ENCODE assay signal across 9 cellular contexts in the genomic region with DNA sequence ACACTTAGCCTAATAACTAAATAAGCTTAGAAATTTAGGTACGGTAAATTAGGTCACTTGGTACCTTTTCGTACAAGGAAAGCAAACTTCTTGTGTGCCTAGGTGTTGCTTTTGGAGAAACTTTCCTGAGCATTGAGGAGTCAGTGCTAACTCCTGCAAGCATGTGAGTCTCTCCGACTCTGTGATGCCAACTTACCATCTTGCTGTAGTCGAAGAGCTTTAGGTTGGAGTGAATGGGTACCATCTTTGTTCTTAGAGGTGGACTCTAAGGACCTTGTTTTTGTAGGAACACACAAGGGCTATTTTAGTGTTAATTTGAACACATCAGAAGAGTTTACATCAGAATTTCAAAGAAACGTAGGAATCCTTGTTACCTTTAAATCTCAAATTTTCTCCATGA.
DNase-seq lines count a peak whose midpoint lies in the region; ATAC-seq and TF ChIP-seq lines count a peak whose summit lies in the region.
"Had no signal": no experiment of that assay in that cellular context is flagged by ENCODE, and none has a peak within 500 bp of the region (broad histone marks: within the 10 kb centered on the region; RNA-seq: fewer than 3 reads in every experiment).

No MANE protein-coding gene starts in this region.

- H3K4me1 ChIP-seq in gastroesophageal sphincter (peaks cover 0 to 18% (median 0%) of the 10 kb centered on the region in 3 donors), gastrocnemius medialis (peaks cover 4 to 15% of the 10 kb centered on the region in 2 donors)

- H3K27me3 ChIP-seq in gastroesophageal sphincter (no peaks in the 10 kb centered on the region), gastrocnemius medialis (no peaks in the 10 kb centered on the region)

- TF ChIP-seq POLR2A in gastroesophageal sphincter (IDR thresholded peaks at IDR 0.05), result no peak
- no peak for TF ChIP-seq POLR2A in gastrocnemius medialis (IDR thresholded peaks at IDR 0.05)

- 65 to 86% methylated on average over 5 of the region's 5 CpGs for WGBS in gastroesophageal sphincter (ENCODE audit: low coverage in 1 of 2), 2 donors

- no peaks in the 10 kb centered on the region for H3K9me3 ChIP-seq in gastroesophageal sphincter
- H3K9me3 ChIP-seq in gastrocnemius medialis, result no peaks in the 10 kb centered on the region

- intact Hi-C loops in gastrocnemius medialis (cut with DNase I; ENCODE audit: low total_unique reads), result loop anchor here (1.0 to 5.0 kb wide), 3 partner anchors 110 to 226 kb away; no protein-coding TSS in a partner anchor

- TF ChIP-seq CTCF in VCaP (conservative IDR thresholded peaks at IDR 0.05), result no peak
- TF ChIP-seq CTCF in gastroesophageal sphincter (IDR thresholded peaks at IDR 0.05), result no peak
- TF ChIP-seq CTCF in gastrocnemius medialis (IDR thresholded peaks at IDR 0.05 in 4 of 5, conservative IDR thresholded peaks at IDR 0.05 in 1 of 5), result no peak
- no peak for TF ChIP-seq CTCF in GM13977 (IDR thresholded peaks at IDR 0.05; ENCODE audit: extremely low read depth, insufficient read depth, missing control alignments)

- no peak for TF ChIP-seq EP300 in gastroesophageal sphincter (IDR thresholded peaks at IDR 0.05)

- DNase-seq in G401 (ENCODE audit: low spot score), result peak; percentile 55
- DNase-seq in gastrocnemius medialis, result peak in 1 of 2 donors; percentile 6
- no peak for DNase-seq in GM13977 (ENCODE audit: low spot score)
- no peak for DNase-seq in NK-92 treated with Interleukin-12 subunit alpha and Interleukin-12 subunit beta, amount 100 ng/mL, for 24 hours (lab: John Stamatoyannopoulos, UW)
- DNase-seq in T1000 (lab: John Stamatoyannopoulos, UW), result no peak
- DNase-seq: CD4-positive, alpha-beta T cell had no signal

- ATAC-seq in gastroesophageal sphincter (no peak), gastrocnemius medialis (peak; percentile 68 to 70), GM21526 (IDR thresholded peaks at IDR 0.05; ENCODE audit: low FRiP score, unreplicated experiment) (no peak)

- peak overlapping the region in 1 of 2 donors; percentile 42 for H3K4me3 ChIP-seq in gastroesophageal sphincter
- H3K4me3 ChIP-seq in gastrocnemius medialis, result peak overlapping the region; percentile 51 to 60 (median 56)

- H3K36me3 ChIP-seq in gastroesophageal sphincter (no peaks in the 10 kb centered on the region), gastrocnemius medialis (no peaks in the 10 kb centered on the region)

- in situ Hi-C loops in G401 (cut with HindIII; ENCODE audit: low sequenced_read_pairs), result no loop called here
- in situ Hi-C loops in gastrocnemius medialis (cut with MboI; ENCODE audit: low sequenced_read_pairs in 4 of 4), result loop anchor here in 2 of 4 donors (5.0 to 10.0 kb wide), 2 partner anchors 114 to 119 kb away; no protein-coding TSS in a partner anchor
- in situ Hi-C loops in GM13977 (cut with MboI; ENCODE audit: low pct_unique_long_range_greater_than_20kb, low sequenced_read_pairs, unreplicated experiment), result no loop called here

- H3K27ac ChIP-seq in VCaP, result peak overlapping the region; percentile 95
- peak overlapping the region in 3 of 4 donors; percentile 71 to 77 (median 72) for H3K27ac ChIP-seq in gastroesophageal sphincter
- H3K27ac ChIP-seq in gastrocnemius medialis, result peak overlapping the region; percentile 86 to 91 (median 90)

Comparison
In these comparisons a context has a peak if more than half of its experiments do, and no peak if none do; other contexts are left out.
1. ATAC-seq: peak in gastrocnemius medialis (2 of 2); none in gastroesophageal sphincter (single experiment) and GM21526 (single experiment).
2. Peak in every context shown above with its lines, with median percentiles within 50 percentile points of each other: H3K27ac ChIP-seq.